In genomic region chrX:151825927-151826471, GRCh38 we compare ENCODE assay signal across 13 cellular contexts.
DNase-seq lines count a peak whose midpoint lies in the region; ATAC-seq and TF ChIP-seq lines count a peak whose summit lies in the region.
"Had no signal": no experiment of that assay in that cellular context is flagged by ENCODE, and none has a peak within 500 bp of the region (broad histone marks: within the 10 kb centered on the region; RNA-seq: fewer than 3 reads in every experiment).

No MANE protein-coding gene starts in this region.

- no peaks in the 10 kb centered on the region for H3K9me3 Mint-ChIP-seq in activated naive CD4-positive, alpha-beta T cell treated with anti-CD3 and anti-CD28 coated beads, Interleukin-2, amount 10 ng/mL, durations not matched to agents 7 days and 5 days
- H3K9me3 Mint-ChIP-seq: activated CD4-positive, alpha-beta memory T cell treated with anti-CD3 and anti-CD28 coated beads for 36 hours; memory B cell had no signal

- H3K9me3 ChIP-seq in psoas muscle, result no peaks in the 10 kb centered on the region
- H3K9me3 ChIP-seq: Peyer's patch, tibial nerve had no signal

- H3K4me1 ChIP-seq in psoas muscle, result no peaks in the 10 kb centered on the region
- H3K4me1 ChIP-seq: Peyer's patch had no signal

- no peaks in the 10 kb centered on the region for H3K27me3 ChIP-seq in psoas muscle (ENCODE audit: insufficient read depth in 3 of 3, low read length in 2 of 3)
- H3K27me3 ChIP-seq: Peyer's patch, tibial nerve had no signal

- peak in 3 of 4 donors; percentile 48 to 74 (median 58) for ATAC-seq in psoas muscle

- no peaks in the 10 kb centered on the region for H3K36me3 Mint-ChIP-seq in activated naive CD4-positive, alpha-beta T cell treated with anti-CD3 and anti-CD28 coated beads, Interleukin-2, amount 10 ng/mL, durations not matched to agents 7 days and 5 days
- H3K36me3 Mint-ChIP-seq: activated CD4-positive, alpha-beta memory T cell treated with anti-CD3 and anti-CD28 coated beads for 36 hours; memory B cell had no signal

- TF ChIP-seq CTCF in psoas muscle (IDR thresholded peaks at IDR 0.05), result no peak

- no peaks in the 10 kb centered on the region for H3K36me3 ChIP-seq in psoas muscle (ENCODE audit: insufficient read depth in 1 of 2, low read depth in 1 of 2)
- H3K36me3 ChIP-seq: Peyer's patch, tibial nerve had no signal

- peak; percentile 58 for DNase-seq in ELR (ENCODE audit: low read depth)
- peak; percentile 2 for DNase-seq in SK-MEL-5 (ENCODE audit: low read depth, low spot score)
- peak; percentile 78 for DNase-seq in fibroblast of the conjunctiva (ENCODE audit: low read depth)
- DNase-seq in psoas muscle, result peak in 1 of 2 donors; percentile 27
- DNase-seq in NCI-H1930 (lab: John Stamatoyannopoulos, UW), result no peak
- no peak for DNase-seq in activated naive CD4-positive, alpha-beta T cell treated with anti-CD3 and anti-CD28 coated beads, Interleukin-2, amount 10 ng/mL, durations not matched to agents 7 days and 5 days
- DNase-seq in NCI-H510A treated with DMSO at 0.1 percent for 48 hours (lab: John Stamatoyannopoulos, UW), result no peak
- DNase-seq in NCI-H2196 (lab: John Stamatoyannopoulos, UW; ENCODE audit: unreplicated experiment), result no peak
- DNase-seq: activated CD4-positive, alpha-beta memory T cell treated with anti-CD3 and anti-CD28 coated beads for 36 hours; H9; Peyer's patch had no signal

- CTCF ChIA-PET in activated naive CD4-positive, alpha-beta T cell treated with anti-CD3 and anti-CD28 coated beads, Interleukin-2, amount 10 ng/mL, durations not matched to agents 7 days and 5 days (lab: Charles Lee), result no interaction called here

- intact Hi-C loops in psoas muscle (cut with DNase I), result no loop called here

- no peaks in the 10 kb centered on the region for H3K27me3 Mint-ChIP-seq in activated naive CD4-positive, alpha-beta T cell treated with anti-CD3 and anti-CD28 coated beads, Interleukin-2, amount 10 ng/mL, durations not matched to agents 7 days and 5 days
- H3K27me3 Mint-ChIP-seq: activated CD4-positive, alpha-beta memory T cell treated with anti-CD3 and anti-CD28 coated beads for 36 hours had no signal

- H3K4me3 ChIP-seq in psoas muscle, result no peak overlapping the region
- H3K4me3 ChIP-seq: Peyer's patch, tibial nerve had no signal

- H3K4me3 Mint-ChIP-seq in activated naive CD4-positive, alpha-beta T cell treated with anti-CD3 and anti-CD28 coated beads, Interleukin-2, amount 10 ng/mL, durations not matched to agents 7 days and 5 days, result no peak overlapping the region
- H3K4me3 Mint-ChIP-seq: activated CD4-positive, alpha-beta memory T cell treated with anti-CD3 and anti-CD28 coated beads for 36 hours; H9; memory B cell had no signal

- no peak overlapping the region for H3K27ac Mint-ChIP-seq in activated naive CD4-positive, alpha-beta T cell treated with anti-CD3 and anti-CD28 coated beads, Interleukin-2, amount 10 ng/mL, durations not matched to agents 7 days and 5 days
- H3K27ac Mint-ChIP-seq: activated CD4-positive, alpha-beta memory T cell treated with anti-CD3 and anti-CD28 coated beads for 36 hours; H9; memory B cell had no signal

- no peak overlapping the region for H3K27ac ChIP-seq in psoas muscle
- H3K27ac ChIP-seq: Peyer's patch, tibial nerve had no signal

- WGBS in psoas muscle, 3 donors, result 23 to 31% (median 29%) methylated on average over 4 of the region's 4 CpGs

- H3K4me1 Mint-ChIP-seq in activated naive CD4-positive, alpha-beta T cell treated with anti-CD3 and anti-CD28 coated beads, Interleukin-2, amount 10 ng/mL, durations not matched to agents 7 days and 5 days, result no peaks in the 10 kb centered on the region
- H3K4me1 Mint-ChIP-seq: memory B cell had no signal

- in situ Hi-C loops in SK-MEL-5 (cut with HindIII; ENCODE audit: low pct_unique_long_range_greater_than_20kb, low sequenced_read_pairs), result no loop called here

Comparison
In these comparisons a context has a peak if more than half of its experiments do, and no peak if none do; other contexts are left out.
1. DNase-seq: peak in ELR (single experiment), SK-MEL-5 (single experiment) and fibroblast of the conjunctiva (single experiment); none in NCI-H1930 (0 of 2), activated naive CD4-positive, alpha-beta T cell treated with anti-CD3 and anti-CD28 coated beads, Interleukin-2, amount 10 ng/mL, durations not matched to agents 7 days and 5 days (single experiment), NCI-H510A treated with DMSO at 0.1 percent for 48 hours (single experiment) and NCI-H2196 (single experiment).